Comparison of ENCODE assay signal across 21 cellular contexts in genomic region chr5:43802119-43802518, GRCh38.
DNase-seq lines count a peak whose midpoint lies in the region; ATAC-seq and TF ChIP-seq lines count a peak whose summit lies in the region.
"Had no signal": no experiment of that assay in that cellular context is flagged by ENCODE, and none has a peak within 500 bp of the region (broad histone marks: within the 10 kb centered on the region; RNA-seq: fewer than 3 reads in every experiment).

No MANE protein-coding gene starts in this region.

- POLR2A ChIA-PET in CD8-positive, alpha-beta memory T cell (lab: Charles Lee) = no interaction called here

- peak; percentile 3 for DNase-seq in COLO829 (ENCODE audit: low spot score)
- DNase-seq in NCI-H226 = peak; percentile 89
- DNase-seq in choroid plexus epithelial cell (ENCODE audit: low read depth) = peak; percentile 7
- DNase-seq in mesenchymal stem cell = no peak
- no peak for DNase-seq in CD8-positive, alpha-beta memory T cell
- no peak for DNase-seq in occipital lobe (lab: John Stamatoyannopoulos, UW)
- no peak for DNase-seq in DMS79 treated with DMSO at 0.1 percent for 48 hours (lab: John Stamatoyannopoulos, UW)
- DNase-seq: activated CD8-positive, alpha-beta memory T cell treated with anti-CD3 and anti-CD28 coated beads for 24 hours; AML-193; colonic mucosa; DMS 273 treated with DMSO at 0.1 percent for 48 hours; MM.1S; NCI-H2029; NCI-H526; PC-3; posterior cingulate gyrus; stimulated activated naive CD8-positive, alpha-beta T cell treated with anti-CD3 and anti-CD28 coated beads, Interleukin-15, amount 100 ng/mL, for 72 hours had no signal

- H3K4me2 ChIP-seq in mesenchymal stem cell (ENCODE audit: low read length, poor library complexity, severe bottlenecking) = no peak overlapping the region
- H3K4me2 ChIP-seq: hepatocyte had no signal

- no peak overlapping the region for H2AK5ac ChIP-seq in mesenchymal stem cell (ENCODE audit: low read length, severe bottlenecking)

- no peaks in the 10 kb centered on the region for H3K4me1 ChIP-seq in mesenchymal stem cell (ENCODE audit: control insufficient read depth, insufficient read depth, low read depth, low read length)
- no peaks in the 10 kb centered on the region for H3K4me1 ChIP-seq in CD8-positive, alpha-beta memory T cell (ENCODE audit: insufficient read depth, low read length)
- H3K4me1 ChIP-seq: colonic mucosa had no signal

- no peaks in the 10 kb centered on the region for H3K9me3 ChIP-seq in mesenchymal stem cell (ENCODE audit: control insufficient read depth, low read length)
- no peaks in the 10 kb centered on the region for H3K9me3 ChIP-seq in CD8-positive, alpha-beta memory T cell (ENCODE audit: low read length)
- H3K9me3 ChIP-seq: colonic mucosa had no signal

- H4K8ac ChIP-seq in mesenchymal stem cell (ENCODE audit: low read length) = no peak overlapping the region

- no peak overlapping the region for H2BK12ac ChIP-seq in mesenchymal stem cell (ENCODE audit: low read length in 2 of 2)

- no peaks in the 10 kb centered on the region for H3K36me3 ChIP-seq in mesenchymal stem cell (ENCODE audit: control insufficient read depth in 1 of 2, insufficient read depth in 2 of 2, low read depth in 1 of 2, low read length in 2 of 2)
- H3K36me3 ChIP-seq in CD8-positive, alpha-beta memory T cell (ENCODE audit: insufficient read depth, low read length) = no peaks in the 10 kb centered on the region
- H3K36me3 ChIP-seq: colonic mucosa had no signal

- no peak overlapping the region for H3K4ac ChIP-seq in mesenchymal stem cell (ENCODE audit: low read depth in 1 of 2, low read length in 2 of 2)

- H3K14ac ChIP-seq in mesenchymal stem cell (ENCODE audit: low read length in 2 of 2) = no peak overlapping the region

- peaks cover 0 to 2% of the 10 kb centered on the region in 2 donors for H3K27me3 Mint-ChIP-seq in CD8-positive, alpha-beta memory T cell
- H3K27me3 Mint-ChIP-seq: activated T-helper 17 cell treated with anti-CD3 and anti-CD28 coated beads, Interleukin-2, amount 50 U/mL, for 72 hours; stimulated activated naive CD8-positive, alpha-beta T cell treated with anti-CD3 and anti-CD28 coated beads, Interleukin-15, amount 100 ng/mL, for 72 hours had no signal

- TF ChIP-seq CTCF in choroid plexus epithelial cell (conservative IDR thresholded peaks at IDR 0.05; ENCODE audit: low read depth, low read length) = no peak

- H3K79me1 ChIP-seq in mesenchymal stem cell (replicated peaks; ENCODE audit: low read length, poor library complexity, severe bottlenecking) = no peaks in the 10 kb centered on the region

- H3K27me3 ChIP-seq in mesenchymal stem cell (ENCODE audit: control insufficient read depth in 1 of 2, insufficient read depth in 1 of 2, low read length in 2 of 2) = no peaks in the 10 kb centered on the region
- H3K27me3 ChIP-seq in CD8-positive, alpha-beta memory T cell (ENCODE audit: insufficient read depth, low read length, poor library complexity, severe bottlenecking) = no peaks in the 10 kb centered on the region
- H3K27me3 ChIP-seq: colonic mucosa, hepatocyte had no signal

- no peak overlapping the region for H4K91ac ChIP-seq in mesenchymal stem cell (ENCODE audit: low read length)

- no peak overlapping the region for H3K27ac ChIP-seq in mesenchymal stem cell (ENCODE audit: low read length, poor library complexity, severe bottlenecking)
- no peak overlapping the region for H3K27ac ChIP-seq in CD8-positive, alpha-beta memory T cell (ENCODE audit: low read depth, low read length)
- H3K27ac ChIP-seq: colonic mucosa, hepatocyte had no signal

- H3K23ac ChIP-seq in mesenchymal stem cell (ENCODE audit: low read length in 2 of 2) = no peak overlapping the region

- H3K4me3 Mint-ChIP-seq in CD8-positive, alpha-beta memory T cell = no peak overlapping the region
- H3K4me3 Mint-ChIP-seq: activated T-helper 17 cell treated with anti-CD3 and anti-CD28 coated beads, Interleukin-2, amount 50 U/mL, for 72 hours; stimulated activated naive CD8-positive, alpha-beta T cell treated with anti-CD3 and anti-CD28 coated beads, Interleukin-15, amount 100 ng/mL, for 72 hours had no signal

- H3K36me3 Mint-ChIP-seq in CD8-positive, alpha-beta memory T cell = no peaks in the 10 kb centered on the region

- no peak overlapping the region for H3K27ac Mint-ChIP-seq in CD8-positive, alpha-beta memory T cell
- H3K27ac Mint-ChIP-seq: activated T-helper 17 cell treated with anti-CD3 and anti-CD28 coated beads, Interleukin-2, amount 50 U/mL, for 72 hours had no signal

- H3K9ac ChIP-seq in mesenchymal stem cell (ENCODE audit: low read length) = peak overlapping the region; percentile 18

- no peak overlapping the region for H2BK5ac ChIP-seq in mesenchymal stem cell (ENCODE audit: low read depth, low read length, poor library complexity, severe bottlenecking)

- H2BK15ac ChIP-seq in mesenchymal stem cell (ENCODE audit: low read depth, poor library complexity, severe bottlenecking) = no peak overlapping the region

- no peak for ATAC-seq in HG02885 (IDR thresholded peaks at IDR 0.05; ENCODE audit: poor library complexity, unreplicated experiment)
- ATAC-seq: activated T-helper 17 cell treated with anti-CD3 and anti-CD28 coated beads, Interleukin-2, amount 50 U/mL, for 72 hours; left lobe of liver; PC-3; stimulated activated naive CD8-positive, alpha-beta T cell treated with anti-CD3 and anti-CD28 coated beads, Interleukin-15, amount 100 ng/mL, for 72 hours had no signal

- no peak overlapping the region for H3K4me3 ChIP-seq in choroid plexus epithelial cell (ENCODE audit: low read depth, low read length)
- no peak overlapping the region for H3K4me3 ChIP-seq in mesenchymal stem cell (ENCODE audit: insufficient read depth in 1 of 2, low read depth in 1 of 2, low read length in 2 of 2)
- no peak overlapping the region for H3K4me3 ChIP-seq in CD8-positive, alpha-beta memory T cell (ENCODE audit: low read length)
- H3K4me3 ChIP-seq: colonic mucosa, hepatocyte had no signal

- no peak overlapping the region for H2AFZ ChIP-seq in mesenchymal stem cell (ENCODE audit: low read depth, low read length)
- H2AFZ ChIP-seq: hepatocyte had no signal

- no peak overlapping the region for H3K18ac ChIP-seq in mesenchymal stem cell (ENCODE audit: low read depth in 1 of 2, low read length in 2 of 2)

- H3K4me1 Mint-ChIP-seq in CD8-positive, alpha-beta memory T cell = no peaks in the 10 kb centered on the region
- H3K4me1 Mint-ChIP-seq: activated T-helper 17 cell treated with anti-CD3 and anti-CD28 coated beads, Interleukin-2, amount 50 U/mL, for 72 hours; stimulated activated naive CD8-positive, alpha-beta T cell treated with anti-CD3 and anti-CD28 coated beads, Interleukin-15, amount 100 ng/mL, for 72 hours had no signal

- no peak overlapping the region for H2BK120ac ChIP-seq in mesenchymal stem cell (ENCODE audit: low read depth, low read length)

- CTCF ChIA-PET in CD8-positive, alpha-beta memory T cell (lab: Charles Lee) = no interaction called here

- H3K9me3 Mint-ChIP-seq in CD8-positive, alpha-beta memory T cell = peaks cover 0 to 2% (median 0%) of the 10 kb centered on the region in 5 donors
- H3K9me3 Mint-ChIP-seq: activated T-helper 17 cell treated with anti-CD3 and anti-CD28 coated beads, Interleukin-2, amount 50 U/mL, for 72 hours; stimulated activated naive CD8-positive, alpha-beta T cell treated with anti-CD3 and anti-CD28 coated beads, Interleukin-15, amount 100 ng/mL, for 72 hours had no signal

- no CpG with 5 or more reads among the region's 1 CpG for WGBS in mesenchymal stem cell

Comparison
In these comparisons a context has a peak if more than half of its experiments do, and no peak if none do; other contexts are left out.
1. DNase-seq: peak in COLO829 (single experiment), NCI-H226 (single experiment) and choroid plexus epithelial cell (single experiment); none in mesenchymal stem cell (single experiment), CD8-positive, alpha-beta memory T cell (0 of 5), occipital lobe (single experiment) and DMS79 treated with DMSO at 0.1 percent for 48 hours (single experiment).